37 cellular contexts compared by ENCODE assay signal in the genomic region with DNA sequence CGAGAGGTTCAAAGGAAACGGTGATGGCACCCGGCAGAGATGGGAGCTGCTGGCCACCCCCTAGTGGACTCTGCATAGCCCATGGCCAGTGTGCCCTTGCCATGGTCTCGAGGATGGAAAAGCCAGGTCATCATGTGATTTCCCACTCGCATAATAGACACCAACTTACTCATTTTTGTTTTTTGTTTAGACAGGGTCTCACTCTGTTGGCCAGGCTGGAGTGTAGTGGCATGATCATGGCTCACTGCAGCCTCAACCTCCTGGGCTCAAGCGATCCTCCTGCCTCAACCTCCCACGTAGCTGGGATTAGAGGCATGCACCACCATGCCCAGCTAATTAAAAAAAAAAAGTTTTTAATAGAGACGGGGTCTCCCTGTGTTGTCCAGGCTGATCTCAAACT. TPM values are rescaled to one million over a fixed set of nuclear protein-coding genes. Genes with fewer than 3 reads are reported as not detected.
"Had no signal": no experiment of that assay in that cellular context is flagged by ENCODE, and none has a peak within 500 bp of the region (broad histone marks: within the 10 kb centered on the region; RNA-seq: fewer than 3 reads in every experiment).

No MANE protein-coding gene starts in this region.

- H3K36me3 Mint-ChIP-seq: activated naive CD8-positive, alpha-beta T cell treated with anti-CD3 and anti-CD28 coated beads for 36 hours; stimulated activated naive B cell treated with anti-CD40 and anti-IgM and Interleukin-4, amounts not matched to agents 10 μg/mL and 1 μg/mL and 100 μg/mL, for 72 hours had no signal

- ATAC-seq: activated CD4-positive, CD25-positive, alpha-beta regulatory T cell treated with anti-CD3 and anti-CD28 coated beads, Interleukin-2, amount 50 U/mL, for 24 hours; body of pancreas; left ventricle myocardium superior; stimulated activated naive B cell treated with anti-CD40 and anti-IgM and Interleukin-4, amounts not matched to agents 10 μg/mL and 1 μg/mL and 100 μg/mL, for 72 hours had no signal

- H3K27me3 Mint-ChIP-seq: activated naive CD8-positive, alpha-beta T cell treated with anti-CD3 and anti-CD28 coated beads for 36 hours had no signal

- H3K9me3 Mint-ChIP-seq: activated naive CD4-positive, alpha-beta T cell treated with anti-CD3 and anti-CD28 coated beads for 36 hours; activated naive CD8-positive, alpha-beta T cell treated with anti-CD3 and anti-CD28 coated beads for 36 hours; activated T-helper 1 cell treated with anti-CD3 and anti-CD28 coated beads, Interleukin-12 subunit alpha, Interleukin-12 subunit beta, Interleukin-2, Interleukin-4 antibody, amounts not matched to agents 30 ng/mL and 10 ng/mL and 1 ng/mL, durations not matched to agents 14 hours and 24 hours and 36 hours; nephron progenitor cell had no signal

- H3K27me3 ChIP-seq: adrenal gland, body of pancreas, esophagus squamous epithelium, neutrophil, stomach, suprapubic skin, tibial artery had no signal

- H3K27ac Mint-ChIP-seq: activated naive CD4-positive, alpha-beta T cell treated with anti-CD3 and anti-CD28 coated beads for 36 hours; activated naive CD8-positive, alpha-beta T cell treated with anti-CD3 and anti-CD28 coated beads for 36 hours; naive B cell; stimulated activated naive B cell treated with anti-CD40 and anti-IgM and Interleukin-4, amounts not matched to agents 10 μg/mL and 1 μg/mL and 100 μg/mL, for 72 hours had no signal

- DNase-seq: activated CD4-positive, alpha-beta T cell treated with anti-CD3 and anti-CD28 coated beads for 48 hours; activated CD4-positive, alpha-beta T cell treated with anti-CD3 and anti-CD28 coated beads, Interleukin-2, amount 50 U/mL, for 48 hours; activated CD8-positive, alpha-beta memory T cell treated with anti-CD3 and anti-CD28 coated beads, Interleukin-2, amount 50 U/mL, for 4 hours; activated effector memory CD4-positive, alpha-beta T cell treated with anti-CD3 and anti-CD28 coated beads, Interleukin-2, amount 50 U/mL, for 16 hours; activated naive CD4-positive, alpha-beta T cell treated with anti-CD3 and anti-CD28 coated beads for 36 hours; activated naive CD8-positive, alpha-beta T cell treated with anti-CD3 and anti-CD28 coated beads for 36 hours; activated T-cell treated with anti-CD3 and anti-CD28 coated beads, Interleukin-2, amount 50 U/mL, for 1 hour; aorta; body of pancreas; effector CD8-positive, alpha-beta T cell; esophagus squamous epithelium; glutamatergic neuron; left cardiac atrium; left ventricle myocardium superior; mammary epithelial cell; naive B cell; nephron progenitor cell; retina; stimulated activated CD4-positive, alpha-beta T cell treated with anti-CD3 and anti-CD28 coated beads, Interleukin-15, amount 100 ng/mL, for 24 hours; stimulated activated CD4-positive, alpha-beta T cell treated with anti-CD3 and anti-CD28 coated beads, Interleukin-2, amount 100 ng/mL, for 24 hours; stimulated activated naive B cell treated with anti-CD40 and anti-IgM and Interleukin-4, amounts not matched to agents 10 μg/mL and 1 μg/mL and 100 μg/mL, for 72 hours; stomach; T-helper 9 cell; tibial artery had no signal

- H3K36me3 ChIP-seq: adrenal gland, suprapubic skin had no signal

- H3K4me3 Mint-ChIP-seq: activated naive CD4-positive, alpha-beta T cell treated with anti-CD3 and anti-CD28 coated beads for 36 hours; activated naive CD8-positive, alpha-beta T cell treated with anti-CD3 and anti-CD28 coated beads for 36 hours; activated T-helper 1 cell treated with anti-CD3 and anti-CD28 coated beads, Interleukin-12 subunit alpha, Interleukin-12 subunit beta, Interleukin-2, Interleukin-4 antibody, amounts not matched to agents 30 ng/mL and 10 ng/mL and 1 ng/mL, durations not matched to agents 14 hours and 24 hours and 36 hours; naive B cell; stimulated activated naive B cell treated with anti-CD40 and anti-IgM and Interleukin-4, amounts not matched to agents 10 μg/mL and 1 μg/mL and 100 μg/mL, for 72 hours had no signal

- H3K4me3 ChIP-seq: adrenal gland, body of pancreas, esophagus squamous epithelium, stomach, suprapubic skin, tibial artery had no signal

- H3K4me1 Mint-ChIP-seq: stimulated activated naive B cell treated with anti-CD40 and anti-IgM and Interleukin-4, amounts not matched to agents 10 μg/mL and 1 μg/mL and 100 μg/mL, for 72 hours had no signal

- H3K9me3 ChIP-seq: adrenal gland, body of pancreas, esophagus squamous epithelium, neutrophil, stomach, suprapubic skin, tibial artery had no signal

- H3K27ac ChIP-seq: body of pancreas, epithelial cell of prostate, neutrophil, suprapubic skin, tibial artery, VCaP had no signal

- FAIRE-seq: colon, endometrium, frontal cortex, islet of Langerhans, TTC549 had no signal

RNA-seq across cellular contexts. Expression of a gene that starts 27.6 kb away (rescaled TPM):
- total RNA-seq: activated CD8-positive, alpha-beta memory T cell treated with anti-CD3 and anti-CD28 coated beads for 36 hours; activated naive CD8-positive, alpha-beta T cell treated with anti-CD3 and anti-CD28 coated beads for 36 hours had no signal
